ENCODE assay signal across 14 cellular contexts in the genomic region with DNA sequence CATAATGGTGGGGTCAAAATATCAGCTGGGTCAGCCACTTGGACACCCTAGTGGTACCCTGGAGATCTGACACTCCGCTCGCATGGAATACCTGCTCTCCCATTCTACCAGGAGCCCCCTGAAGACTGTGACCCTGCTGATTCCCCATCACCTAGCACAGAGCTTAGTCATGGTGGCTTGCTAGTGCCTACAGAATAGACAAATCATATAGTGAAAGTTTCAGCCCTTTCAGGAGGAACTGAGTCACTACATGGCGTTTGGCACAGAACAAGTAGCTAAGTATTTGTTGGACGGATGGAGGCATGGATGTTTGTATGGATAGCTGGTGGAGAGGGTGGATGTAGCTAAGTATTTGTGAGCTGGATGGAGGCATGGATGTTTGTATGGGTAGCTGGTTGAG.
"Had no signal": no experiment of that assay in that cellular context is flagged by ENCODE, and none has a peak within 500 bp of the region (broad histone marks: within the 10 kb centered on the region; RNA-seq: fewer than 3 reads in every experiment).

No MANE protein-coding gene starts in this region.

- H3K9me3 ChIP-seq: gastroesophageal sphincter, left lung, sigmoid colon, transverse colon had no signal

- H3K4me3 ChIP-seq: gastroesophageal sphincter, left lung, sigmoid colon, transverse colon had no signal

- H3K27ac Mint-ChIP-seq: memory B cell; T-helper 1 cell treated with Interleukin-12 subunit alpha and Interleukin-12 subunit beta and Interleukin-4 antibody, amounts not matched to agents 30 μg/mL and 1 μg/mL, for 36 hours; WTC11 had no signal

- H3K9me3 Mint-ChIP-seq: memory B cell; nephron; T-helper 1 cell treated with Interleukin-12 subunit alpha and Interleukin-12 subunit beta and Interleukin-4 antibody, amounts not matched to agents 30 μg/mL and 1 μg/mL, for 36 hours; WTC11 had no signal

- H3K4me1 ChIP-seq: left lung had no signal

- H3K36me3 ChIP-seq: gastroesophageal sphincter, left lung, sigmoid colon, transverse colon had no signal

- H3K36me3 Mint-ChIP-seq: WTC11 had no signal

- H3K4me3 Mint-ChIP-seq: memory B cell; nephron; T-helper 1 cell treated with Interleukin-12 subunit alpha and Interleukin-12 subunit beta and Interleukin-4 antibody, amounts not matched to agents 30 μg/mL and 1 μg/mL, for 36 hours; WTC11 had no signal

- DNase-seq: activated CD4-positive, alpha-beta T cell treated with anti-CD3 and anti-CD28 coated beads, Interleukin-2, amount 50 U/mL, for 48 hours; activated gamma-delta T cell treated with Interleukin-2 at 50 U/mL for 16 hours; islet precursor cell; left lung; Right ventricle myocardium superior; sigmoid colon; substantia nigra; transverse colon had no signal

- H3K27ac ChIP-seq: epithelial cell of prostate, gastroesophageal sphincter, left lung, sigmoid colon, transverse colon had no signal

- ATAC-seq: gastroesophageal sphincter, left lung, WTC11 had no signal
